In genomic region chrX:74291964-74292891, GRCh38 we compare ENCODE assay signal across 1 cellular context.
A peak's percentile ranks its signal among the peaks of the same experiment; 100 is the strongest.
TF ChIP-seq lines count a peak whose summit lies in the region.

No MANE protein-coding gene starts in this region.

TF ChIP-seq in HepG2, 621 proteins besides CTCF, POLR2A, EP300 and RAD21 (continued from another document and continues in another):
- TF ChIP-seq GLMP (CRISPR knock-in tag; IDR thresholded peaks at IDR 0.05; ENCODE audit: borderline replicate concordance) (no peak), SRF (IDR thresholded peaks at IDR 0.05; ENCODE audit: low read depth, low read length) (no peak), RORA (CRISPR knock-in tag; IDR thresholded peaks at IDR 0.05) (no peak), KDM3A (CRISPR knock-in tag; IDR thresholded peaks at IDR 0.05; ENCODE audit: low read depth) (no peak), CREM (IDR thresholded peaks at IDR 0.05) (no peak), CREM (CRISPR knock-in tag; IDR thresholded peaks at IDR 0.05) (no peak), ZNF343 (CRISPR knock-in tag; IDR thresholded peaks at IDR 0.05) (no peak), FOXA1 (IDR thresholded peaks at IDR 0.05) (no peak), FOXA1 (CRISPR knock-in tag; IDR thresholded peaks at IDR 0.05) (no peak), HDAC1 (CRISPR knock-in tag; IDR thresholded peaks at IDR 0.05) (no peak), ZNF782 (CRISPR knock-in tag; IDR thresholded peaks at IDR 0.05; ENCODE audit: borderline replicate concordance) (no peak), ATAD3A (CRISPR knock-in tag; IDR thresholded peaks at IDR 0.05) (no peak), TERF1 (CRISPR knock-in tag; IDR thresholded peaks at IDR 0.05) (no peak), ZNF276 (CRISPR knock-in tag; IDR thresholded peaks at IDR 0.05; ENCODE audit: low read depth) (no peak), NR2F2 (IDR thresholded peaks at IDR 0.05; ENCODE audit: borderline replicate concordance, low read depth) (no peak), BORCS8-MEF2B (CRISPR knock-in tag; IDR thresholded peaks at IDR 0.05) (peak; percentile 23; the same call in 1 of the 2 replicates), BCLAF1 (IDR thresholded peaks at IDR 0.05) (no peak), ZNF333 (CRISPR knock-in tag; IDR thresholded peaks at IDR 0.05; ENCODE audit: borderline replicate concordance) (no peak), ZZZ3 (CRISPR knock-in tag; IDR thresholded peaks at IDR 0.05; ENCODE audit: borderline replicate concordance) (no peak), NR0B2 (CRISPR knock-in tag; IDR thresholded peaks at IDR 0.05) (no peak), YY1 (IDR thresholded peaks at IDR 0.05; ENCODE audit: insufficient read depth, insufficient replicate concordance, low read depth, low read length) (peak; percentile 87), SNAPC4 (CRISPR knock-in tag; IDR thresholded peaks at IDR 0.05) (no peak), E2F1 (CRISPR knock-in tag; IDR thresholded peaks at IDR 0.05) (no peak), ZNF557 (CRISPR knock-in tag; IDR thresholded peaks at IDR 0.05) (no peak), CSRNP2 (CRISPR knock-in tag; conservative IDR thresholded peaks at IDR 0.05; ENCODE audit: low read depth) (no peak), ZNF441 (CRISPR knock-in tag; IDR thresholded peaks at IDR 0.05; ENCODE audit: borderline replicate concordance) (no peak), ZBTB14 (CRISPR knock-in tag; IDR thresholded peaks at IDR 0.05) (no peak), ZNF550 (CRISPR knock-in tag; IDR thresholded peaks at IDR 0.05; ENCODE audit: borderline replicate concordance) (no peak), CREBL2 (CRISPR knock-in tag; IDR thresholded peaks at IDR 0.05; ENCODE audit: borderline replicate concordance) (no peak), XBP1 (CRISPR knock-in tag; IDR thresholded peaks at IDR 0.05) (no peak), CAMTA2 (CRISPR knock-in tag; IDR thresholded peaks at IDR 0.05; ENCODE audit: borderline replicate concordance) (no peak), TP53 (CRISPR knock-in tag; conservative IDR thresholded peaks at IDR 0.05) (no peak), RFX5 (IDR thresholded peaks at IDR 0.05; ENCODE audit: low read depth, low read length) (no peak), TAF15 (IDR thresholded peaks at IDR 0.05; ENCODE audit: low read depth, low read length, poor library complexity, severe bottlenecking) (no peak), NCOA1 (CRISPR knock-in tag; IDR thresholded peaks at IDR 0.05) (no peak), ZNF800 (CRISPR knock-in tag; IDR thresholded peaks at IDR 0.05) (no peak), MAFG (CRISPR knock-in tag; IDR thresholded peaks at IDR 0.05) (no peak), ZNF558 (CRISPR knock-in tag; IDR thresholded peaks at IDR 0.05; ENCODE audit: borderline replicate concordance) (no peak), HNF4G (IDR thresholded peaks at IDR 0.05; ENCODE audit: borderline replicate concordance, low read depth, low read length) (no peak), HNF4G (CRISPR knock-in tag; IDR thresholded peaks at IDR 0.05; ENCODE audit: borderline replicate concordance, low read depth) (no peak), ATM (IDR thresholded peaks at IDR 0.05; ENCODE audit: borderline replicate concordance) (no peak), FOXA3 (CRISPR knock-in tag; IDR thresholded peaks at IDR 0.05) (no peak), HOXA9 (CRISPR knock-in tag; IDR thresholded peaks at IDR 0.05; ENCODE audit: borderline replicate concordance) (no peak), ZNF781 (CRISPR knock-in tag; IDR thresholded peaks at IDR 0.05; ENCODE audit: borderline replicate concordance, not compliant biosample characterization) (no peak), ZNF691 (CRISPR knock-in tag; IDR thresholded peaks at IDR 0.05; ENCODE audit: borderline replicate concordance, low read depth) (no peak)
